ENCODE assay signal across 12 cellular contexts in the genomic region with DNA sequence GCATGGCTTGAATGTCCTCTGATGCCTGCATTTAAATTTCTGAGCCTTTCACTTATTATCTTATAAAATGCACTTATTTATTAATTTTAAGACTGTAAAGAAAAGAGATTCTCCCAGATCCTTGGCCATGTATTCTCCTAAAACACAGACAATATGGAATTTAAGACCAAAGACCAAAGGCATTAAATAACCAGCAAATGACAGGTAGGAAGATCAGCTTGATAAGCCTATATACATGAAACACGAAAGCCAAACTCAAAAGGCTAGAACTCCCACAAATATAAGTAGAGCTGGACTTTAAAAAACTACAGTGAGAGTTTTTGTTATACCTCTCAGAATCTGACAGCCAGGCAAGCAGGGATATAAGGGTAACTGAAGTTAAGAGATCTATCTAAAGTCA. TPM values are rescaled to one million over a fixed set of nuclear protein-coding genes. Genes with fewer than 3 reads are reported as not detected.
A peak's percentile ranks its signal among the peaks of the same experiment; 100 is the strongest.
DNase-seq lines count a peak whose midpoint lies in the region; ATAC-seq and TF ChIP-seq lines count a peak whose summit lies in the region.
"Had no signal": no experiment of that assay in that cellular context is flagged by ENCODE, and none has a peak within 500 bp of the region (broad histone marks: within the 10 kb centered on the region; RNA-seq: fewer than 3 reads in every experiment).

No MANE protein-coding gene starts in this region.

- H3K4me1 Mint-ChIP-seq in activated CD4-positive, alpha-beta T cell treated with anti-CD3 and anti-CD28 coated beads, Interleukin-2, amount 10 ng/mL, durations not matched to agents 24 days and 14 days: peaks cover 73% of the 10 kb centered on the region

- peak overlapping the region; percentile 14 to 82 for H3K27ac ChIP-seq in esophagus (ENCODE audit: low read depth in 2 of 2, low read length in 1 of 2)
- H3K27ac ChIP-seq in rectal smooth muscle tissue (ENCODE audit: low read depth, low read length): peak overlapping the region; percentile 6

- no peak for TF ChIP-seq CTCF in AG10803 (conservative IDR thresholded peaks at IDR 0.05; ENCODE audit: low read length)
- no peak for TF ChIP-seq CTCF in Loucy (conservative IDR thresholded peaks at IDR 0.05; ENCODE audit: low read length)

- peak overlapping the region; percentile 89 for H3K4me2 ChIP-seq in Loucy (ENCODE audit: low read depth, low read length, poor library complexity, severe bottlenecking)

- H4K20me1 ChIP-seq in Loucy (ENCODE audit: insufficient read depth, low read length, poor library complexity, severe bottlenecking): peaks cover 64% of the 10 kb centered on the region

- DNase-seq in AG10803 (ENCODE audit: low read depth) (no peak), NCI-H524 treated with DMSO at 0.1 percent for 48 hours (lab: John Stamatoyannopoulos, UW) (no peak), NCI-H1092 (lab: John Stamatoyannopoulos, UW) (no peak)
- DNase-seq in activated CD4-positive, alpha-beta T cell treated with anti-CD3 and anti-CD28 coated beads, Interleukin-2, amount 10 ng/mL, durations not matched to agents 24 days and 14 days: no peak
- DNase-seq: activated T-cell treated with anti-CD3 and anti-CD28 coated beads, Interleukin-2, amount 50 U/mL, for 48 hours; COR-L47; naive B cell; NK-92 treated with Interleukin-12 subunit alpha and Interleukin-12 subunit beta, amount 100 ng/mL, for 24 hours had no signal

- peaks cover 36% of the 10 kb centered on the region for H3K36me3 Mint-ChIP-seq in activated CD4-positive, alpha-beta T cell treated with anti-CD3 and anti-CD28 coated beads, Interleukin-2, amount 10 ng/mL, durations not matched to agents 24 days and 14 days (ENCODE audit: low read depth)

- no peak overlapping the region for H2AFZ ChIP-seq in Loucy (ENCODE audit: low read length)

- H3F3A ChIP-seq in Loucy (ENCODE audit: low read depth): no peaks in the 10 kb centered on the region

- 64 to 78% methylated on average over 1 of the region's 1 CpG for WGBS in esophagus, 2 donors

- no peaks in the 10 kb centered on the region for H3K27me3 ChIP-seq in Loucy (ENCODE audit: insufficient read depth, low read length, poor library complexity, severe bottlenecking)
- no peaks in the 10 kb centered on the region for H3K27me3 ChIP-seq in esophagus (ENCODE audit: control insufficient read depth in 1 of 2, insufficient read depth in 2 of 2, low read length in 2 of 2)
- H3K27me3 ChIP-seq in rectal smooth muscle tissue (ENCODE audit: control insufficient read depth, insufficient read depth, low read length): no peaks in the 10 kb centered on the region

- no peak overlapping the region for H3K4me3 Mint-ChIP-seq in activated CD4-positive, alpha-beta T cell treated with anti-CD3 and anti-CD28 coated beads, Interleukin-2, amount 10 ng/mL, durations not matched to agents 24 days and 14 days

- H3K4me1 ChIP-seq in Loucy (ENCODE audit: insufficient read depth, low read length, poor library complexity, severe bottlenecking) (peaks cover 43% of the 10 kb centered on the region), esophagus (ENCODE audit: control insufficient read depth in 2 of 2, insufficient read depth in 2 of 2, low read length in 1 of 2) (peaks cover 11 to 25% of the 10 kb centered on the region in 2 donors), rectal smooth muscle tissue (ENCODE audit: control insufficient read depth, insufficient read depth, low read length) (peaks cover 27% of the 10 kb centered on the region)

- H3K79me2 ChIP-seq in Loucy (ENCODE audit: insufficient read depth, low read length): peaks cover 99% of the 10 kb centered on the region

- no peak for ATAC-seq in HG03039 (IDR thresholded peaks at IDR 0.05; ENCODE audit: unreplicated experiment)

- H3K36me3 ChIP-seq in Loucy (ENCODE audit: insufficient read depth, low read length) (no peaks in the 10 kb centered on the region), esophagus (ENCODE audit: control insufficient read depth in 2 of 2, insufficient read depth in 2 of 2, low read length in 1 of 2) (peaks cover 0 to 7% of the 10 kb centered on the region in 2 donors), rectal smooth muscle tissue (ENCODE audit: control insufficient read depth, insufficient read depth, low read length) (peaks cover 4% of the 10 kb centered on the region)

- no peaks in the 10 kb centered on the region for H3K9me2 ChIP-seq in Loucy (replicated peaks; ENCODE audit: low read depth, low read length)

- intact Hi-C loops in activated CD4-positive, alpha-beta T cell treated with anti-CD3 and anti-CD28 coated beads, Interleukin-2, amount 10 ng/mL, durations not matched to agents 24 days and 14 days (cut with micrococcal nuclease): loop anchor here (5.0 to 10.0 kb wide), 3 partner anchors 123 to 955 kb away; a partner anchor contains a TSS

- no peaks in the 10 kb centered on the region for H3K27me3 Mint-ChIP-seq in activated CD4-positive, alpha-beta T cell treated with anti-CD3 and anti-CD28 coated beads, Interleukin-2, amount 10 ng/mL, durations not matched to agents 24 days and 14 days
- H3K27me3 Mint-ChIP-seq: naive B cell had no signal

- no peak overlapping the region for H3K9ac ChIP-seq in Loucy (ENCODE audit: low read depth, low read length, poor library complexity, severe bottlenecking)
- H3K9ac ChIP-seq in rectal smooth muscle tissue (ENCODE audit: low read length): no peak overlapping the region

- H3K9me3 Mint-ChIP-seq in activated CD4-positive, alpha-beta T cell treated with anti-CD3 and anti-CD28 coated beads, Interleukin-2, amount 10 ng/mL, durations not matched to agents 24 days and 14 days: no peaks in the 10 kb centered on the region
- H3K9me3 Mint-ChIP-seq: naive B cell had no signal

- peak overlapping the region; percentile 20 for H3K4me3 ChIP-seq in AG10803 (ENCODE audit: low read length)
- H3K4me3 ChIP-seq in Loucy (ENCODE audit: low read length, poor library complexity, severe bottlenecking): no peak overlapping the region
- H3K4me3 ChIP-seq in esophagus (ENCODE audit: low read depth in 1 of 2, low read length in 2 of 2): peak overlapping the region in 1 of 2 donors; percentile 8
- no peak overlapping the region for H3K4me3 ChIP-seq in rectal smooth muscle tissue (ENCODE audit: low read length)

- no peaks in the 10 kb centered on the region for H3K9me3 ChIP-seq in Loucy (ENCODE audit: insufficient read depth, low read depth, low read length)
- no peaks in the 10 kb centered on the region for H3K9me3 ChIP-seq in esophagus (ENCODE audit: control insufficient read depth in 2 of 2, insufficient read depth in 1 of 2, low read depth in 1 of 2, low read length in 1 of 2)

- H3K27ac Mint-ChIP-seq in activated CD4-positive, alpha-beta T cell treated with anti-CD3 and anti-CD28 coated beads, Interleukin-2, amount 10 ng/mL, durations not matched to agents 24 days and 14 days: no peak overlapping the region

RNA-seq across cellular contexts. Expression of a gene that starts 5.1 kb away (rescaled TPM):
- 100 to 1,000 TPM; 155 to 287 TPM for polyA plus RNA-seq in esophagus
- total RNA-seq in activated CD4-positive, alpha-beta T cell treated with anti-CD3 and anti-CD28 coated beads, Interleukin-2, amount 10 ng/mL, durations not matched to agents 24 days and 14 days: 223 and 232 TPM in 2 replicates
